In the genomic region with DNA sequence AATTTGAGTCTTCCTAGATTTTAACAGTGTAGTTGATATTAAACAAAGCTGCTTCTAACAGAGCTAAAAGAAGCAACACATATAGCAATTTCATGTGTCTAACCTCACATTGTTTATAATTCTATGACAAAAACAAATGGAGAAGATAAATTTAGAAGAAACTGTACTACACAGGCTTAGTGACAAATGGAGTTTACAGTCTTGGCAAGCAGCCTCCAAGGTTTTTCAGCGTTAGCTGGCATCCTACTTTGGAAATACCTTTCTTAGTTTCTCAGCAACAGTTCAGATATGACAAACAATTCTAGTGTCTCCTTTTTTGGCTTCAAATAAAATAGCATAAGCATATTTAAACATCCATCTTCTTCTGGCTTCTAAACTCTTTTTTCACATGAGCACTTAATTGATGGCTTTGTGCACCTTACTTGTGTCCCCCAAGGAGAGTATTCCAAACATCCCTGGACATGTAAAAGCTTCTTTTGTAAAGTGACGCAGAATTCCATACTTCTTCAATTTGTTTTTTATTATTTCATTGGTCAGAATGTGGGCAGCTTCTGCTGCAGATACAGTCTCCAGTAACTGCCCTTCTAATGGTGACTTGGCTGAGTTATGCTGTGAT, we compare ENCODE assay signal across 21 cellular contexts.
A peak's percentile ranks its signal among the peaks of the same experiment; 100 is the strongest.
DNase-seq lines count a peak whose midpoint lies in the region; ATAC-seq and TF ChIP-seq lines count a peak whose summit lies in the region.
"Had no signal": no experiment of that assay in that cellular context is flagged by ENCODE, and none has a peak within 500 bp of the region (broad histone marks: within the 10 kb centered on the region; RNA-seq: fewer than 3 reads in every experiment).

No MANE protein-coding gene starts in this region.

- DNase-seq in Right ventricle myocardium superior (no peak), right atrium auricular region (ENCODE audit: low spot score) (no peak), brain microvascular endothelial cell (peak; percentile 9), uterus (peak; percentile 20 to 24)
- DNase-seq: activated B cell treated with CpG ODN at 0.5 μM for 24 hours; activated CD8-positive, alpha-beta memory T cell treated with anti-CD3 and anti-CD28 coated beads for 24 hours; dermis blood vessel endothelial cell; esophagus squamous epithelium; NCI-H2029; NCI-H526 treated with DMSO at 0.1 percent for 48 hours; right cardiac atrium had no signal

- H3K27me3 ChIP-seq in right atrium auricular region (no peaks in the 10 kb centered on the region), brain microvascular endothelial cell (replicated peaks) (no peaks in the 10 kb centered on the region), muscle layer of colon (ENCODE audit: control insufficient read depth in 1 of 2, insufficient read depth in 2 of 2, low read length in 2 of 2) (no peaks in the 10 kb centered on the region), uterus (no peaks in the 10 kb centered on the region)
- H3K27me3 ChIP-seq: esophagus squamous epithelium had no signal

- in situ Hi-C loops in brain microvascular endothelial cell (cut with HindIII; ENCODE audit: low pct_ligation_motif_present, low sequenced_read_pairs) = no loop called here

- H3K27ac ChIP-seq in right atrium auricular region = peak overlapping the region in 1 of 2 donors; percentile 38
- H3K27ac ChIP-seq in brain microvascular endothelial cell = no peak overlapping the region
- H3K27ac ChIP-seq in muscle layer of colon (ENCODE audit: low read depth, low read length) = peak overlapping the region; percentile 70
- no peak overlapping the region for H3K27ac ChIP-seq in uterus
- H3K27ac ChIP-seq: A549 had no signal

- ATAC-seq in Right ventricle myocardium superior (ENCODE audit: poor library complexity) (peak; percentile 83), GM21360 (IDR thresholded peaks at IDR 0.05; ENCODE audit: unreplicated experiment) (no peak), GM19035 (IDR thresholded peaks at IDR 0.05; ENCODE audit: unreplicated experiment) (no peak), GM19351 (IDR thresholded peaks at IDR 0.05; ENCODE audit: unreplicated experiment) (no peak)
- ATAC-seq: A549; activated T-helper 17 cell treated with anti-CD3 and anti-CD28 coated beads, Interleukin-2, amount 50 U/mL, for 72 hours; Panc1 had no signal

- H3K9ac ChIP-seq in muscle layer of colon (ENCODE audit: low read length) = no peak overlapping the region

- H3K36me3 ChIP-seq in right atrium auricular region (no peaks in the 10 kb centered on the region), brain microvascular endothelial cell (replicated peaks) (no peaks in the 10 kb centered on the region), muscle layer of colon (ENCODE audit: insufficient read depth, low read length) (no peaks in the 10 kb centered on the region), uterus (no peaks in the 10 kb centered on the region)
- H3K36me3 ChIP-seq: esophagus squamous epithelium, HAP-1, thoracic aorta had no signal

- TF ChIP-seq POLR2A in uterus (IDR thresholded peaks at IDR 0.05) = no peak

- TF ChIP-seq CTCF in right atrium auricular region (IDR thresholded peaks at IDR 0.05) = no peak
- no peak for TF ChIP-seq CTCF in brain microvascular endothelial cell (IDR thresholded peaks at IDR 0.05; ENCODE audit: low read depth, low read length, missing control alignments)
- TF ChIP-seq CTCF in uterus (IDR thresholded peaks at IDR 0.05) = no peak

- peaks cover 0 to 6% of the 10 kb centered on the region in 2 donors for H3K4me1 ChIP-seq in right atrium auricular region
- H3K4me1 ChIP-seq in muscle layer of colon (ENCODE audit: insufficient read depth, low read length) = peaks cover 22% of the 10 kb centered on the region
- H3K4me1 ChIP-seq in uterus = no peaks in the 10 kb centered on the region
- H3K4me1 ChIP-seq: A549, esophagus squamous epithelium, HAP-1 had no signal

- H3K4me3 ChIP-seq in right atrium auricular region = no peak overlapping the region
- no peak overlapping the region for H3K4me3 ChIP-seq in brain microvascular endothelial cell (ENCODE audit: low read depth, low read length)
- H3K4me3 ChIP-seq in muscle layer of colon (ENCODE audit: low read depth in 1 of 2, low read length in 2 of 2) = no peak overlapping the region
- no peak overlapping the region for H3K4me3 ChIP-seq in uterus
- H3K4me3 ChIP-seq: A549, esophagus squamous epithelium, HAP-1, lung, thoracic aorta had no signal

- no peaks in the 10 kb centered on the region for H3K9me3 ChIP-seq in right atrium auricular region
- H3K9me3 ChIP-seq in muscle layer of colon (ENCODE audit: low read length) = no peaks in the 10 kb centered on the region
- H3K9me3 ChIP-seq in uterus = no peaks in the 10 kb centered on the region
- H3K9me3 ChIP-seq: A549, esophagus squamous epithelium, HAP-1, thoracic aorta had no signal

- intact Hi-C loops in Right ventricle myocardium superior (cut with DNase I) = no loop called here
- intact Hi-C loops in uterus (cut with DNase I; ENCODE audit: low total_unique reads) = no loop called here

Comparison
In these comparisons a context has a peak if more than half of its experiments do, and no peak if none do; other contexts are left out.
1. DNase-seq: peak in brain microvascular endothelial cell (single experiment) and uterus (2 of 2); none in Right ventricle myocardium superior (single experiment) and right atrium auricular region (single experiment).